ENCODE assay signal across 8 cellular contexts in genomic region chr7:74061840-74062539, GRCh38.
DNase-seq lines count a peak whose midpoint lies in the region; ATAC-seq lines count a peak whose summit lies in the region.

No MANE protein-coding gene starts in this region.

- no peaks in the 10 kb centered on the region for H3K36me3 ChIP-seq in mucosa of stomach (ENCODE audit: control insufficient read depth, insufficient read depth, low read length)

- no peaks in the 10 kb centered on the region for H3K27me3 ChIP-seq in mucosa of stomach (ENCODE audit: control insufficient read depth, insufficient read depth, low read length)

- ATAC-seq in GM21381 (IDR thresholded peaks at IDR 0.05; ENCODE audit: unreplicated experiment) (peak; percentile 48), GM21367 (IDR thresholded peaks at IDR 0.05; ENCODE audit: unreplicated experiment) (no peak), GM19397 (IDR thresholded peaks at IDR 0.05; ENCODE audit: unreplicated experiment) (no peak)

- peak overlapping the region; percentile 23 for H3K4me3 ChIP-seq in mucosa of stomach (ENCODE audit: low read length)

- H3K9ac ChIP-seq in mucosa of stomach (ENCODE audit: low read length): peak overlapping the region; percentile 93

- H3K9me3 ChIP-seq in mucosa of stomach (ENCODE audit: control insufficient read depth, low read length): no peaks in the 10 kb centered on the region

- DNase-seq in NCI-H748 (lab: John Stamatoyannopoulos, UW; ENCODE audit: unreplicated experiment) (peak; percentile 80), epidermal melanocyte (ENCODE audit: insufficient read length, low spot score) (peak; percentile 73)
- peak; percentile 64 for DNase-seq in activated CD8-positive, alpha-beta memory T cell treated with anti-CD3 and anti-CD28 coated beads, Interleukin-2, amount 50 U/mL, for 4 hours
- peak; percentile 54 to 70 for DNase-seq in stimulated activated CD8-positive, alpha-beta memory T cell treated with anti-CD3 and anti-CD28 coated beads, Interleukin-7, amount 100 ng/mL, for 4 hours (ENCODE audit: low read depth in 2 of 2)

- peaks cover 39% of the 10 kb centered on the region for H3K4me1 ChIP-seq in mucosa of stomach (ENCODE audit: control insufficient read depth, insufficient read depth, low read length)
